1 cellular context compared by ENCODE assay signal in genomic region chr21:42923553-42924432, GRCh38.
TF ChIP-seq lines count a peak whose summit lies in the region.

No MANE protein-coding gene starts in this region.

TF ChIP-seq in HepG2, 621 proteins besides CTCF, POLR2A, EP300 and RAD21 (continued from another document):
- TF ChIP-seq ZBED4 (CRISPR knock-in tag; IDR thresholded peaks at IDR 0.05; ENCODE audit: borderline replicate concordance): no peak
- TF ChIP-seq TARDBP (CRISPR knock-in tag; IDR thresholded peaks at IDR 0.05): no peak
- no peak for TF ChIP-seq ZFP1 (CRISPR knock-in tag; IDR thresholded peaks at IDR 0.05)
- TF ChIP-seq PATZ1 (CRISPR knock-in tag; IDR thresholded peaks at IDR 0.05): peak; percentile 34; the same call in 1 of the 2 replicates
